In the genomic region with DNA sequence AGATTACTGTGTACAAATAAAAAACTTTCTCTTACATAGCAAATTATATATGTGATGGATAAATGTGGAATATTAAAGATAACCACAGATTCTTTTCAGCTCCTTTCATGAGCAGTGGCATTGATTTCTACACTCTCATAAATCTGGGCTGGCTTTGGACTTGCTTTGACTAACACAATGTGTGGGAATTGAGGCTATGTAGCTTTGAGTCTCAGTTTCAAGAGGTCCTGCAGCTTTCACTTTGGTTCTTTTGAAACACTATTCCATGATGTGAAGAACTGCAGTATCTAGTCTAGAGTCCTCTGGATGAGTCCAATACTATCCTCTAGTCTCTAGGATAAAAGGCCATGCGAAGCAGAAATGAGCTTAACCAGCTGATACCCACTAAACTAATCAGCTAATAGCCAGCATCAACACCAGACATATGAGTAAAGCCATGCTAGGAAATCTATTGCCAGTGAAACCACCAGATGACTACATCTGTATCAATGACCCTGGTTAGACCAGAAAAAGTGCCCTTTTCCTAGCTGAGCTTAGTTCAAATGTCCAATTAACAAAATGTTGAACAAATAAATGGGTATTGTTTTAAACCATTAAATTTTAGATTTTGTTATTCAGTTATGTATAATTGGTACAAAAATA, we compare ENCODE assay signal across 20 cellular contexts.
DNase-seq lines count a peak whose midpoint lies in the region; ATAC-seq, FAIRE-seq and TF ChIP-seq lines count a peak whose summit lies in the region.
"Had no signal": no experiment of that assay in that cellular context is flagged by ENCODE, and none has a peak within 500 bp of the region (broad histone marks: within the 10 kb centered on the region; RNA-seq: fewer than 3 reads in every experiment).

No MANE protein-coding gene starts in this region.

- FAIRE-seq in GM19239 (lab: Jason Lieb, UNC) = peak; percentile 60

- H3K4me1 ChIP-seq in MM.1S (ENCODE audit: low read length) (no peaks in the 10 kb centered on the region; the same call in 1 of the 2 replicates), uterus (peaks cover 0 to 5% of the 10 kb centered on the region in 2 donors)
- H3K4me1 ChIP-seq: parathyroid adenoma had no signal

- no peak overlapping the region for H3K4me2 ChIP-seq in MM.1S (ENCODE audit: low read depth, low read length)

- ATAC-seq in HG02798 (IDR thresholded peaks at IDR 0.05; ENCODE audit: poor library complexity, unreplicated experiment) (peak; percentile 41), HG02571 (IDR thresholded peaks at IDR 0.05; ENCODE audit: unreplicated experiment) (no peak)
- ATAC-seq: activated CD8-positive, alpha-beta memory T cell treated with anti-CD3 and anti-CD28 coated beads, Interleukin-2, amount 10 ng/mL, durations not matched to agents 7 days and 5 days; left ventricle myocardium superior; stimulated activated memory B cell treated with anti-CD40 and anti-IgM and Interleukin-4, amounts not matched to agents 10 μg/mL and 1 μg/mL and 100 μg/mL, for 72 hours; T-cell had no signal

- H3K9ac ChIP-seq in MM.1S (ENCODE audit: low read length) = no peak overlapping the region
- H3K9ac ChIP-seq: parathyroid adenoma had no signal

- H4K20me1 ChIP-seq in MM.1S (ENCODE audit: insufficient read depth, low read length) = no peaks in the 10 kb centered on the region

- H3K79me2 ChIP-seq in MM.1S (ENCODE audit: low read length) = no peaks in the 10 kb centered on the region
- H3K79me2 ChIP-seq: parathyroid adenoma had no signal

- H3K9me3 ChIP-seq in MM.1S (replicated peaks; ENCODE audit: insufficient read depth, low read length) (no peaks in the 10 kb centered on the region), uterus (no peaks in the 10 kb centered on the region)
- H3K9me3 ChIP-seq: thyroid gland had no signal

- H3K27me3 ChIP-seq in MM.1S (replicated peaks; ENCODE audit: insufficient read depth, low read length) (no peaks in the 10 kb centered on the region), uterus (no peaks in the 10 kb centered on the region)
- H3K27me3 ChIP-seq: thyroid gland had no signal

- no peaks in the 10 kb centered on the region for H3F3A ChIP-seq in MM.1S (ENCODE audit: insufficient read depth, low read length)

- no peak overlapping the region for H2AFZ ChIP-seq in MM.1S (ENCODE audit: low read length)
- H2AFZ ChIP-seq: parathyroid adenoma had no signal

- no peak for TF ChIP-seq CTCF in MM.1S (IDR thresholded peaks at IDR 0.05; ENCODE audit: low read length)
- TF ChIP-seq CTCF in uterus (IDR thresholded peaks at IDR 0.05) = no peak

- intact Hi-C loops in uterus (cut with DNase I; ENCODE audit: low total_unique reads) = no loop called here

- H3K36me3 ChIP-seq in MM.1S (replicated peaks; ENCODE audit: insufficient read depth, low read length) (no peaks in the 10 kb centered on the region), uterus (no peaks in the 10 kb centered on the region)
- H3K36me3 ChIP-seq: thyroid gland had no signal

- no peak for TF ChIP-seq POLR2A in uterus (IDR thresholded peaks at IDR 0.05)

- H3K4me3 ChIP-seq in MM.1S (ENCODE audit: low read length) (no peak overlapping the region), uterus (no peak overlapping the region)
- H3K4me3 ChIP-seq: thyroid gland had no signal

- H3K27ac ChIP-seq in MM.1S (ENCODE audit: low read length) = no peak overlapping the region
- H3K27ac ChIP-seq in uterus = peak overlapping the region; percentile 55 to 65
- H3K27ac ChIP-seq: parathyroid adenoma, thyroid gland had no signal

- DNase-seq in GM19239 (ENCODE audit: insufficient read length, low spot score) (no peak), MM.1S (peak; percentile 22), uterus (no peak), ureter (ENCODE audit: low spot score) (no peak), T1000 (lab: John Stamatoyannopoulos, UW) (no peak)
- DNase-seq: activated CD4-positive, alpha-beta T cell treated with anti-CD3 and anti-CD28 coated beads for 48 hours; activated CD8-positive, alpha-beta memory T cell treated with anti-CD3 and anti-CD28 coated beads, Interleukin-2, amount 10 ng/mL, durations not matched to agents 7 days and 5 days; DMS79; head of caudate nucleus; left ventricle myocardium superior; NCI-H146; NCI-H2171 treated with DMSO at 0.1 percent for 48 hours; NCI-H748 treated with DMSO at 0.1 percent for 48 hours; SHP77; T-cell; thyroid gland had no signal

- no peaks in the 10 kb centered on the region for H3K9me2 ChIP-seq in MM.1S (replicated peaks; ENCODE audit: insufficient read depth, low read length)
